In the genomic region with DNA sequence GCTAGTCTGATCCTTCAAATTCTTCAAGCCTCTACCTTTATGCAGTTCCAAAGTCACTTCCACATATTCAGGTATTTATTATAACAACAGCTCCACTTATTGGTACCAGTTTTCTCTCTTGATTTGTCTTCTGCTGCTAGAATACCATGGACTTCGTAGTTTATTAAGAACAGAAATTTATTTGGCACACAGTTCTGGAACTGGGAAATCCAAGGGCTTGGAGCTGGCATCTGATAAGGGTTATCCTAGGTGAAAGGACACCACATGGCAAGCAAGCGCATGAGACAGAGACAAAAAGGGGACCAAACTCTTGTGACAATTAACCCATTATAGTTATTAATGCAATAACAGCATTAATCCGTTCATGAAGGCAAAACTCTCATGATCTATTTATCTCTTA, we compare ENCODE assay signal across 24 cellular contexts.
"Had no signal": no experiment of that assay in that cellular context is flagged by ENCODE, and none has a peak within 500 bp of the region (broad histone marks: within the 10 kb centered on the region; RNA-seq: fewer than 3 reads in every experiment).

No MANE protein-coding gene starts in this region.

- H3K36me3 ChIP-seq: esophagus squamous epithelium, gastrocnemius medialis, heart right ventricle, left lung, lower lobe of right lung had no signal

- H3K9me3 ChIP-seq: esophagus squamous epithelium, gastrocnemius medialis, left lung, mucosa of descending colon had no signal

- FAIRE-seq: endometrium, islet of Langerhans, keratinocyte had no signal

- DNase-seq: effector CD8-positive, alpha-beta T cell; effector memory CD8-positive, alpha-beta T cell; endodermal cell; erythroblast; esophagus squamous epithelium; foreskin fibroblast; foreskin melanocyte; gastrocnemius medialis; glutamatergic neuron; head of caudate nucleus; heart right ventricle; hippocampal formation; left cardiac atrium; left lung; left ventricle myocardium superior; lower lobe of right lung; mesenchymal stem cell; mucosa of descending colon; naive B cell; naive thymus-derived CD8-positive, alpha-beta T cell had no signal

- H3K27ac ChIP-seq: epithelial cell of prostate, esophagus squamous epithelium, gastrocnemius medialis, heart right ventricle, left lung, lower lobe of right lung had no signal

- H3K4me3 ChIP-seq: esophagus squamous epithelium, gastrocnemius medialis, heart right ventricle, left lung, lower lobe of right lung, mucosa of descending colon had no signal

- H3K4me1 ChIP-seq: esophagus squamous epithelium, heart right ventricle, left lung, lower lobe of right lung had no signal
